In the genomic region with DNA sequence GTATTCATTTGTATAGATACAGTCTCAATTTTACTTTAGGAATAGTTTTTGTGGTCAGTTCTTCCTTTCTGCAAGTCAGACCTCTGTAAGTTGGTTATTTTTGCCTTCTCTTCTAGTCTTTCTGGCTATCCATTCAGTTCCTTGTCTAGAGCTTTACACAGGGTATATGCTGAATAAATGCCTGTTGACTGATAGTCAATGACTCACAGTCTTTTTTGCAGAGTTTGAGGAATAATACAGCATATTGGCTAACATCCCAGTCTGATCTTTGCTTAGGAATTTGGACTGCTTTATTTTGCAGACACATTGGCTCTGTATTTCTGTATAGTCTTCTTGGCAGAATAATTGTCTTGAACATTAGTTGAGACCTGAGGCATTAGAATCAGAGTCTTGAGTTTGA, we compare ENCODE assay signal across 27 cellular contexts.
DNase-seq lines count a peak whose midpoint lies in the region; ATAC-seq and TF ChIP-seq lines count a peak whose summit lies in the region.
"Had no signal": no experiment of that assay in that cellular context is flagged by ENCODE, and none has a peak within 500 bp of the region (broad histone marks: within the 10 kb centered on the region; RNA-seq: fewer than 3 reads in every experiment).

No MANE protein-coding gene starts in this region.

- H3K4me2 ChIP-seq in PC-3 (ENCODE audit: low read length): no peak overlapping the region
- H3K4me2 ChIP-seq: hepatocyte, neural progenitor cell had no signal

- TF ChIP-seq CTCF in PC-3 (conservative IDR thresholded peaks at IDR 0.05; ENCODE audit: low read depth, low read length) (no peak), cardiac fibroblast (IDR thresholded peaks at IDR 0.05; ENCODE audit: low read depth, low read length) (no peak), omental fat pad (IDR thresholded peaks at IDR 0.05) (no peak), ascending aorta (IDR thresholded peaks at IDR 0.05) (no peak)

- DNase-seq in HCEC 1CT (peak; percentile 2), PC-3 (peak; percentile 59), cardiac fibroblast (ENCODE audit: low read depth in 2 of 2) (peak; percentile 1 to 32), omental fat pad (ENCODE audit: low spot score) (no peak), G401 (ENCODE audit: low spot score) (no peak), ascending aorta (ENCODE audit: low spot score in 2 of 2) (no peak), right cardiac atrium (no peak)
- DNase-seq: activated CD4-positive, alpha-beta T cell treated with anti-CD3 and anti-CD28 coated beads for 48 hours; activated naive CD8-positive, alpha-beta T cell treated with anti-CD3 and anti-CD28 coated beads, Interleukin-2, amount 50 U/mL, for 24 hours; activated T-cell treated with anti-CD3 and anti-CD28 coated beads, Interleukin-2, amount 50 U/mL, for 24 hours; C1 segment of cervical spinal cord; Caco-2; colonic mucosa; DND-41; effector CD8-positive, alpha-beta T cell; gastrocnemius medialis; left cardiac atrium; NCI-H1436; Right ventricle myocardium superior; stimulated activated naive CD4-positive, alpha-beta T cell treated with Interleukin-2 at 50 U/mL for 16 hours; uterus had no signal

- no peak overlapping the region for H2AFZ ChIP-seq in PC-3 (ENCODE audit: low read length)
- H2AFZ ChIP-seq: hepatocyte, neural progenitor cell had no signal

- intact Hi-C loops in PC-3 (cut with micrococcal nuclease): no loop called here
- intact Hi-C loops in ascending aorta (cut with DNase I): no loop called here
- intact Hi-C loops in right cardiac atrium (cut with DNase I): no loop called here

- H3K4me3 ChIP-seq in PC-3 (ENCODE audit: low read length) (no peak overlapping the region), cardiac fibroblast (replicated peaks in 1 of 2; ENCODE audit: low read depth in 2 of 2, low read length in 2 of 2) (no peak overlapping the region), ascending aorta (no peak overlapping the region), right cardiac atrium (ENCODE audit: low read length) (no peak overlapping the region)
- H3K4me3 ChIP-seq: breast epithelium, colonic mucosa, gastrocnemius medialis, hepatocyte, K562, neural progenitor cell, prostate gland, uterus had no signal

- peak; percentile 81 for ATAC-seq in PC-3
- peak; percentile 44 for ATAC-seq in omental fat pad (ENCODE audit: low FRiP score)
- no peak for ATAC-seq in HG03097 (IDR thresholded peaks at IDR 0.05; ENCODE audit: low FRiP score, unreplicated experiment)
- ATAC-seq in right cardiac atrium: no peak
- ATAC-seq: activated naive CD8-positive, alpha-beta T cell treated with anti-CD3 and anti-CD28 coated beads, Interleukin-2, amount 50 U/mL, for 24 hours; gastrocnemius medialis; K562; left cardiac atrium had no signal

- no peaks in the 10 kb centered on the region for H3F3A ChIP-seq in PC-3 (ENCODE audit: low read length, unreplicated experiment)

- no peaks in the 10 kb centered on the region for H3K9me3 ChIP-seq in PC-3 (ENCODE audit: low read length)
- no peaks in the 10 kb centered on the region for H3K9me3 ChIP-seq in ascending aorta
- H3K9me3 ChIP-seq in right cardiac atrium (ENCODE audit: control insufficient read depth, low read length): no peaks in the 10 kb centered on the region
- H3K9me3 ChIP-seq: breast epithelium, Caco-2, colonic mucosa, gastrocnemius medialis, prostate gland, uterus had no signal

- H3K27ac ChIP-seq in PC-3 (ENCODE audit: low read length) (no peak overlapping the region), ascending aorta (no peak overlapping the region), right cardiac atrium (ENCODE audit: low read length) (no peak overlapping the region)
- H3K27ac ChIP-seq: breast epithelium, colonic mucosa, gastrocnemius medialis, hepatocyte, neural progenitor cell, prostate gland, uterus had no signal

- no peaks in the 10 kb centered on the region for H4K20me1 ChIP-seq in PC-3 (ENCODE audit: low read length)

- POLR2A ChIA-PET in PC-3 (lab: Charles Lee; ENCODE audit: unreplicated experiment): no interaction called here

- H3K36me3 ChIP-seq in PC-3 (ENCODE audit: low read depth, low read length) (no peaks in the 10 kb centered on the region), ascending aorta (no peaks in the 10 kb centered on the region)
- H3K36me3 ChIP-seq: breast epithelium, colonic mucosa, gastrocnemius medialis, neural progenitor cell, prostate gland, uterus had no signal

- H3K9me2 ChIP-seq in PC-3 (replicated peaks; ENCODE audit: low read length): no peaks in the 10 kb centered on the region

- H3K9ac ChIP-seq in PC-3 (ENCODE audit: low read length): no peak overlapping the region
- H3K9ac ChIP-seq: neural progenitor cell had no signal

- no peaks in the 10 kb centered on the region for H3K27me3 ChIP-seq in PC-3 (ENCODE audit: low read length)
- H3K27me3 ChIP-seq in ascending aorta: no peaks in the 10 kb centered on the region
- no peaks in the 10 kb centered on the region for H3K27me3 ChIP-seq in right cardiac atrium (ENCODE audit: control insufficient read depth, insufficient read depth)
- H3K27me3 ChIP-seq: colonic mucosa, gastrocnemius medialis, hepatocyte, neural progenitor cell, uterus had no signal

- in situ Hi-C loops in G401 (cut with HindIII; ENCODE audit: low sequenced_read_pairs): no loop called here

- BruUV-seq in PC-3 (replicated peaks; lab: Mats Ljungman, UMichigan): no TSS peak

- H3K79me2 ChIP-seq in PC-3 (ENCODE audit: low read length): no peaks in the 10 kb centered on the region
- H3K79me2 ChIP-seq: hepatocyte had no signal

- CTCF ChIA-PET in PC-3 (lab: Charles Lee): no interaction called here

- H3K4me1 ChIP-seq in PC-3 (ENCODE audit: insufficient read depth, low read length) (no peaks in the 10 kb centered on the region), ascending aorta (no peaks in the 10 kb centered on the region), right cardiac atrium (ENCODE audit: control insufficient read depth, insufficient read depth, low read length) (no peaks in the 10 kb centered on the region)
- H3K4me1 ChIP-seq: breast epithelium, Caco-2, colonic mucosa, gastrocnemius medialis, neural progenitor cell, prostate gland, uterus had no signal

Comparison
In these comparisons a context has a peak if more than half of its experiments do, and no peak if none do; other contexts are left out.
1. DNase-seq: peak in HCEC 1CT (single experiment), PC-3 (single experiment) and cardiac fibroblast (2 of 2); none in omental fat pad (single experiment), G401 (single experiment), ascending aorta (0 of 2) and right cardiac atrium (0 of 3).
2. ATAC-seq: peak in PC-3 (single experiment) and omental fat pad (single experiment); none in HG03097 (single experiment) and right cardiac atrium (0 of 2).